9 cellular contexts compared by ENCODE assay signal in genomic region chr2:98508690-98509054, GRCh38.
A peak's percentile ranks its signal among the peaks of the same experiment; 100 is the strongest.
DNase-seq lines count a peak whose midpoint lies in the region; ATAC-seq and TF ChIP-seq lines count a peak whose summit lies in the region.
"Had no signal": no experiment of that assay in that cellular context is flagged by ENCODE, and none has a peak within 500 bp of the region (broad histone marks: within the 10 kb centered on the region; RNA-seq: fewer than 3 reads in every experiment).

No MANE protein-coding gene starts in this region.

- peaks cover 42% of the 10 kb centered on the region for H3K4me1 ChIP-seq in effector memory CD4-positive, alpha-beta T cell (ENCODE audit: control insufficient read depth, insufficient read depth, low read length, poor library complexity, severe bottlenecking)
- H3K4me1 ChIP-seq in skeletal muscle tissue (ENCODE audit: control insufficient read depth in 3 of 3, insufficient read depth in 3 of 3, low read length in 3 of 3) (peaks cover 19 to 39% (median 35%) of the 10 kb centered on the region in 3 donors), SK-N-SH (ENCODE audit: control insufficient read depth in 1 of 2, insufficient read depth in 2 of 2, low read depth in 1 of 2, low read length in 1 of 2) (peaks cover 0 to 2% of the 10 kb centered on the region in 2 experiments; a peak in 1 of 4 replicates)

- H4K20me1 ChIP-seq in SK-N-SH (ENCODE audit: insufficient read depth): no peaks in the 10 kb centered on the region

- no peaks in the 10 kb centered on the region for H3K9me3 ChIP-seq in effector memory CD4-positive, alpha-beta T cell (ENCODE audit: control insufficient read depth, low read length)
- no peaks in the 10 kb centered on the region for H3K9me3 ChIP-seq in skeletal muscle tissue (ENCODE audit: control insufficient read depth in 3 of 3, low read length in 3 of 3)
- H3K9me3 ChIP-seq in SK-N-SH: no peaks in the 10 kb centered on the region
- H3K9me3 ChIP-seq: SJSA1 had no signal

- CTCF ChIA-PET in SK-N-SH (lab: Yijun Ruan, JAX): no interaction called here

- TF ChIP-seq RAD21 in SK-N-SH (IDR thresholded peaks at IDR 0.05; ENCODE audit: low read length): no peak

- H3K9ac ChIP-seq in skeletal muscle tissue (ENCODE audit: low read depth in 1 of 3, low read length in 3 of 3) (no peak overlapping the region), SK-N-SH (no peak overlapping the region)

- DNase-seq in GDM1 (lab: John Stamatoyannopoulos, UW): peak; percentile 37
- peak; percentile 74 to 79 for DNase-seq in activated CD4-positive, alpha-beta T cell treated with anti-CD3 and anti-CD28 coated beads, Interleukin-2, amount 50 U/mL, for 4 hours
- DNase-seq in effector memory CD4-positive, alpha-beta T cell: peak in 2 of 3 donors; percentile 3 to 15
- DNase-seq in SK-N-SH: no peak
- no peak for DNase-seq in NCI-H526 treated with DMSO at 0.1 percent for 48 hours (lab: John Stamatoyannopoulos, UW)

- no peak overlapping the region for H3K4me2 ChIP-seq in SK-N-SH

- H2AFZ ChIP-seq in SK-N-SH (ENCODE audit: low read depth): no peak overlapping the region

- no peak overlapping the region for H3K27ac ChIP-seq in effector memory CD4-positive, alpha-beta T cell (ENCODE audit: insufficient read depth, low read length, poor library complexity, severe bottlenecking)
- H3K27ac ChIP-seq in skeletal muscle tissue (ENCODE audit: low read depth, low read length) (peak overlapping the region; percentile 56), SK-N-SH (ENCODE audit: low read depth in 2 of 2, low read length in 1 of 2) (no peak overlapping the region)
- H3K27ac ChIP-seq: SJSA1 had no signal

- no peak overlapping the region for H3K4me3 ChIP-seq in effector memory CD4-positive, alpha-beta T cell (ENCODE audit: insufficient read depth, low read depth, low read length, poor library complexity, severe bottlenecking)
- H3K4me3 ChIP-seq in skeletal muscle tissue (ENCODE audit: low read length in 3 of 3): no peak overlapping the region
- H3K4me3 ChIP-seq in SK-N-SH (ENCODE audit: low read depth in 2 of 2, low read length in 1 of 2): no peak overlapping the region
- H3K4me3 ChIP-seq: SJSA1 had no signal

- POLR2A ChIA-PET in SK-N-SH (lab: Yijun Ruan, JAX): no interaction called here

- H3K27me3 ChIP-seq in effector memory CD4-positive, alpha-beta T cell (replicated peaks; ENCODE audit: control insufficient read depth, insufficient read depth, low read length, poor library complexity, severe bottlenecking): no peaks in the 10 kb centered on the region
- H3K27me3 ChIP-seq in skeletal muscle tissue (ENCODE audit: control insufficient read depth in 3 of 3, insufficient read depth in 3 of 3, low read length in 3 of 3) (no peaks in the 10 kb centered on the region), SK-N-SH (ENCODE audit: insufficient read depth) (no peaks in the 10 kb centered on the region)
- H3K27me3 ChIP-seq: SJSA1 had no signal

- H3K9me2 ChIP-seq in SK-N-SH: no peaks in the 10 kb centered on the region

- no peak for TF ChIP-seq CTCF in SK-N-SH (IDR thresholded peaks at IDR 0.05)

- no peak for ATAC-seq in HG02678 (IDR thresholded peaks at IDR 0.05; ENCODE audit: unreplicated experiment)
- ATAC-seq in HG03457 (IDR thresholded peaks at IDR 0.05; ENCODE audit: unreplicated experiment): no peak

- peaks cover 4% of the 10 kb centered on the region for H3K36me3 ChIP-seq in effector memory CD4-positive, alpha-beta T cell (ENCODE audit: control insufficient read depth, insufficient read depth, low read length)
- H3K36me3 ChIP-seq in skeletal muscle tissue (ENCODE audit: control insufficient read depth in 3 of 3, insufficient read depth in 3 of 3, low read length in 3 of 3): peaks cover 0 to 7% (median 0%) of the 10 kb centered on the region in 3 donors
- no peaks in the 10 kb centered on the region for H3K36me3 ChIP-seq in SK-N-SH (replicated peaks in 1 of 2; ENCODE audit: control insufficient read depth in 1 of 2, insufficient read depth in 2 of 2, low read length in 1 of 2)
- H3K36me3 ChIP-seq: SJSA1 had no signal

- TF ChIP-seq EP300 in SK-N-SH (IDR thresholded peaks at IDR 0.05; ENCODE audit: borderline replicate concordance in 1 of 2, low read depth in 1 of 2, low read length in 1 of 2): no peak

- whole genome bisulfite sequencing in SK-N-SH (ENCODE audit: low lambda C conversion rate): 89% methylated on average over 9 of the region's 9 CpGs

- no peaks in the 10 kb centered on the region for H3F3A ChIP-seq in SK-N-SH (replicated peaks; ENCODE audit: insufficient read depth)

- 0 out of 2 replicates have a peak, but pooled peaks cover 6% of the 10 kb centered on the region for H3K79me2 ChIP-seq in SK-N-SH (ENCODE audit: insufficient read depth)

TF ChIP-seq in SK-N-SH, 30 proteins besides CTCF, POLR2A, EP300 and RAD21:
- TF ChIP-seq YY1 (IDR thresholded peaks at IDR 0.05; ENCODE audit: low read depth) (no peak), TEAD4 (IDR thresholded peaks at IDR 0.05; ENCODE audit: borderline replicate concordance, insufficient read depth) (no peak)

Comparison
In these comparisons a context has a peak if more than half of its experiments do, and no peak if none do; other contexts are left out.
1. DNase-seq: peak in GDM1 (single experiment), activated CD4-positive, alpha-beta T cell treated with anti-CD3 and anti-CD28 coated beads, Interleukin-2, amount 50 U/mL, for 4 hours (2 of 2) and effector memory CD4-positive, alpha-beta T cell (2 of 3); none in SK-N-SH (single experiment) and NCI-H526 treated with DMSO at 0.1 percent for 48 hours (single experiment).